Comparison of ENCODE assay signal across 8 cellular contexts in the genomic region with DNA sequence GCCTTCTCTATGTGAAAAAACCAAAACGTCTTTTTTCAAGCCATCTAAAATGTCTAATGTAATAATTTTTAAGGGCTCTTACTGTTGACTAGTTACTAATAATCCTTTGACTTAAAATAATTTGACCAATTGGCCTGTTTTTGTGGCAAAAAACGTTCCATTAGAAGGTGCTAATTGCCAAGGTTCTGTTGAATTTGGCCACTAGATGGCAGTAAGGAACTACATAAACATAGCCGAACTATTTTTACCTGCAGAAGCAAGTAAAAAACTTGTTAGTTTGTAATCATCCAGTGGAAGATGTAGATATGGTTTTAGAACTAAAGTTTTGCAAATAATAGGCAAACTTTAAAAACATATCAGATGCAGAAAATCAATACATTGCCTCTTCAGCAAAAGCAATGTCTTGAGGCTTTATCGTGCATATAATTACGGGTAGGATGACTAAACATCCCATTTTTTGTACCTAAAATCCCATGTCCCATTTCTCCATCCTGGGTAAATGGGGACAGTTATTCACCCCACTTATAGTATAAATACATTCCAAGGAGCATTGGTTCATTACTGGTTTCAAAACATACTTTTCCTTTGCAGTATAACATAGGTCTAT. TPM values are rescaled to one million over a fixed set of nuclear protein-coding genes. Genes with fewer than 3 reads are reported as not detected.
A peak's percentile ranks its signal among the peaks of the same experiment; 100 is the strongest.
DNase-seq lines count a peak whose midpoint lies in the region; TF ChIP-seq lines count a peak whose summit lies in the region.

No MANE protein-coding gene starts in this region.

- intact Hi-C loops in activated CD4-positive, alpha-beta T cell treated with anti-CD3 and anti-CD28 coated beads, Interleukin-2, amount 10 ng/mL, durations not matched to agents 24 days and 14 days (cut with micrococcal nuclease), result loop anchor here (1.0 to 5.0 kb wide), 3 partner anchors 179 to 416 kb away; no protein-coding TSS in a partner anchor

- DNase-seq in activated CD4-positive, alpha-beta T cell treated with anti-CD3 and anti-CD28 coated beads, Interleukin-2, amount 10 ng/mL, durations not matched to agents 24 days and 14 days, result peak; percentile 80
- DNase-seq in activated CD4-positive, alpha-beta T cell treated with anti-CD3 and anti-CD28 coated beads for 48 hours, result no peak
- DNase-seq in HT-29 (ENCODE audit: low spot score), result peak; percentile 79
- DNase-seq in RPMI7951 (ENCODE audit: low read depth), result peak; percentile 42
- peak; percentile 69 for DNase-seq in epithelial cell of esophagus (ENCODE audit: low read depth)
- DNase-seq in nephron progenitor cell, result peak; percentile 38
- DNase-seq in 8988T, result no peak
- DNase-seq in GOT3 (lab: John Stamatoyannopoulos, UW), result no peak

- H3K9me3 Mint-ChIP-seq in activated CD4-positive, alpha-beta T cell treated with anti-CD3 and anti-CD28 coated beads, Interleukin-2, amount 10 ng/mL, durations not matched to agents 24 days and 14 days, result no peaks in the 10 kb centered on the region
- no peaks in the 10 kb centered on the region for H3K9me3 Mint-ChIP-seq in nephron progenitor cell

- no peaks in the 10 kb centered on the region for H3K36me3 Mint-ChIP-seq in activated CD4-positive, alpha-beta T cell treated with anti-CD3 and anti-CD28 coated beads, Interleukin-2, amount 10 ng/mL, durations not matched to agents 24 days and 14 days (ENCODE audit: low read depth)
- H3K36me3 Mint-ChIP-seq in nephron progenitor cell (ENCODE audit: low read depth), result peaks cover 23% of the 10 kb centered on the region

- H3K4me3 Mint-ChIP-seq in activated CD4-positive, alpha-beta T cell treated with anti-CD3 and anti-CD28 coated beads, Interleukin-2, amount 10 ng/mL, durations not matched to agents 24 days and 14 days, result no peak overlapping the region
- no peak overlapping the region for H3K4me3 Mint-ChIP-seq in nephron progenitor cell

- peaks cover 21% of the 10 kb centered on the region for H3K27me3 Mint-ChIP-seq in activated CD4-positive, alpha-beta T cell treated with anti-CD3 and anti-CD28 coated beads, Interleukin-2, amount 10 ng/mL, durations not matched to agents 24 days and 14 days
- no peaks in the 10 kb centered on the region for H3K27me3 Mint-ChIP-seq in nephron progenitor cell (ENCODE audit: low read depth, poor library complexity)

- H3K4me3 ChIP-seq in epithelial cell of esophagus (ENCODE audit: low read length), result no peak overlapping the region

- H3K27ac Mint-ChIP-seq in activated CD4-positive, alpha-beta T cell treated with anti-CD3 and anti-CD28 coated beads, Interleukin-2, amount 10 ng/mL, durations not matched to agents 24 days and 14 days, result no peak overlapping the region
- H3K27ac Mint-ChIP-seq in nephron progenitor cell, result no peak overlapping the region

- TF ChIP-seq CTCF in epithelial cell of esophagus (IDR thresholded peaks at IDR 0.05; ENCODE audit: insufficient read depth, low read depth, low read length, missing control alignments) (peak; percentile 69), nephron progenitor cell (IDR thresholded peaks at IDR 0.05) (peak; percentile 86)

- H3K4me1 Mint-ChIP-seq in activated CD4-positive, alpha-beta T cell treated with anti-CD3 and anti-CD28 coated beads, Interleukin-2, amount 10 ng/mL, durations not matched to agents 24 days and 14 days, result no peaks in the 10 kb centered on the region
- peaks cover 17% of the 10 kb centered on the region for H3K4me1 Mint-ChIP-seq in nephron progenitor cell

RNA-seq across cellular contexts. Expression of a gene that starts 57.6 kb away (rescaled TPM):
- total RNA-seq in activated CD4-positive, alpha-beta T cell treated with anti-CD3 and anti-CD28 coated beads, Interleukin-2, amount 10 ng/mL, durations not matched to agents 24 days and 14 days, result not detected in 2 replicates
- 54.3 and 61.7 TPM in 2 replicates for total RNA-seq in HT-29 (2014; rRNA removed; shearing (Covaris generic))
- 0.12 TPM in 1 of 2 replicates, not detected in the other for total RNA-seq in RPMI7951 (2014; rRNA removed; shearing (Covaris generic))

Comparison
In these comparisons a context has a peak if more than half of its experiments do, and no peak if none do; other contexts are left out.
1. DNase-seq: peak in activated CD4-positive, alpha-beta T cell treated with anti-CD3 and anti-CD28 coated beads, Interleukin-2, amount 10 ng/mL, durations not matched to agents 24 days and 14 days (single experiment), HT-29 (single experiment), RPMI7951 (single experiment), epithelial cell of esophagus (single experiment) and nephron progenitor cell (single experiment); none in activated CD4-positive, alpha-beta T cell treated with anti-CD3 and anti-CD28 coated beads for 48 hours (single experiment), 8988T (single experiment) and GOT3 (single experiment).
2. RNA of a gene that starts 57.6 kb away (total RNA-seq): 54.3 to 61.7 TPM in HT-29; 0.12 TPM in RPMI7951 and not detected in activated CD4-positive, alpha-beta T cell treated with anti-CD3 and anti-CD28 coated beads, Interleukin-2, amount 10 ng/mL, durations not matched to agents 24 days and 14 days; every median in the first group is over 10 times any median in the second.